1 cellular context compared by ENCODE assay signal in the genomic region with DNA sequence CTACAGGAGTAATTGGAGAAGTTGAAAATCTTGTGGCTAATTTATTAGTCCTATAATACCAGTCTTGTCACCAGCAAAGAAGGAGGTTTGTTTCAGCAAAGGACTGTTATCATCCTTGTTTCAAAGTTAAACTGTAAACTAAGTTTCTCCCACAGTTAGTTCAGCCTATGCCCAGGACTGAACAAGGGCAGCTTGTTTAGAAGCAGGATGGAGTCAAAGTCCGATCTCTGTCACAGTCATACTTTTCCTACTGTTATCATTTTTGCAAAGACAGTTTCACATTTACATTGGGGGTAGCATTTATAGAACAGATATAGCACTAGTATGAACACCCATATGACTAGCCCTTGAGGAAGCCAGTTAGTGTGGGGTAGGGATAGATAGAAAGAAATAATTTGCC.
TF ChIP-seq lines count a peak whose summit lies in the region.

No MANE protein-coding gene starts in this region.

TF ChIP-seq in HepG2, 621 proteins besides CTCF, POLR2A, EP300 and RAD21 (continued from another document and continues in another):
- TF ChIP-seq, protein P1, sequence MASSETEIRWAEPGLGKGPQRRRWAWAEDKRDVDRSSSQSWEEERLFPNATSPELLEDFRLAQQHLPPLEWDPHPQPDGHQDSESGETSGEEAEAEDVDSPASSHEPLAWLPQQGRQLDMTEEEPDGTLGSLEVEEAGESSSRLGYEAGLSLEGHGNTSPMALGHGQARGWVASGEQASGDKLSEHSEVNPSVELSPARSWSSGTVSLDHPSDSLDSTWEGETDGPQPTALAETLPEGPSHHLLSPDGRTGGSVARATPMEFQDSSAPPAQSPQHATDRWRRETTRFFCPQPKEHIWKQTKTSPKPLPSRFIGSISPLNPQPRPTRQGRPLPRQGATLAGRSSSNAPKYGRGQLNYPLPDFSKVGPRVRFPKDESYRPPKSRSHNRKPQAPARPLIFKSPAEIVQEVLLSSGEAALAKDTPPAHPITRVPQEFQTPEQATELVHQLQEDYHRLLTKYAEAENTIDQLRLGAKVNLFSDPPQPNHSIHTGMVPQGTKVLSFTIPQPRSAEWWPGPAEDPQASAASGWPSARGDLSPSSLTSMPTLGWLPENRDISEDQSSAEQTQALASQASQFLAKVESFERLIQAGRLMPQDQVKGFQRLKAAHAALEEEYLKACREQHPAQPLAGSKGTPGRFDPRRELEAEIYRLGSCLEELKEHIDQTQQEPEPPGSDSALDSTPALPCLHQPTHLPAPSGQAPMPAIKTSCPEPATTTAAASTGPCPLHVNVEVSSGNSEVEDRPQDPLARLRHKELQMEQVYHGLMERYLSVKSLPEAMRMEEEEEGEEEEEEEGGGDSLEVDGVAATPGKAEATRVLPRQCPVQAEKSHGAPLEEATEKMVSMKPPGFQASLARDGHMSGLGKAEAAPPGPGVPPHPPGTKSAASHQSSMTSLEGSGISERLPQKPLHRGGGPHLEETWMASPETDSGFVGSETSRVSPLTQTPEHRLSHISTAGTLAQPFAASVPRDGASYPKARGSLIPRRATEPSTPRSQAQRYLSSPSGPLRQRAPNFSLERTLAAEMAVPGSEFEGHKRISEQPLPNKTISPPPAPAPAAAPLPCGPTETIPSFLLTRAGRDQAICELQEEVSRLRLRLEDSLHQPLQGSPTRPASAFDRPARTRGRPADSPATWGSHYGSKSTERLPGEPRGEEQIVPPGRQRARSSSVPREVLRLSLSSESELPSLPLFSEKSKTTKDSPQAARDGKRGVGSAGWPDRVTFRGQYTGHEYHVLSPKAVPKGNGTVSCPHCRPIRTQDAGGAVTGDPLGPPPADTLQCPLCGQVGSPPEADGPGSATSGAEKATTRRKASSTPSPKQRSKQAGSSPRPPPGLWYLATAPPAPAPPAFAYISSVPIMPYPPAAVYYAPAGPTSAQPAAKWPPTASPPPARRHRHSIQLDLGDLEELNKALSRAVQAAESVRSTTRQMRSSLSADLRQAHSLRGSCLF (CRISPR knock-in tag; IDR thresholded peaks at IDR 0.05; ENCODE audit: borderline replicate concordance): no peak
- peak; percentile 41; the same call in 1 of the 2 replicates for TF ChIP-seq SOX5 (CRISPR knock-in tag; IDR thresholded peaks at IDR 0.05; ENCODE audit: borderline replicate concordance)
- no peak for TF ChIP-seq FOXA1 (IDR thresholded peaks at IDR 0.05)
- TF ChIP-seq FOXA1 (CRISPR knock-in tag; IDR thresholded peaks at IDR 0.05): peak; percentile 46
- no peak for TF ChIP-seq JUN (CRISPR knock-in tag; IDR thresholded peaks at IDR 0.05)
- TF ChIP-seq NAIF1 (CRISPR knock-in tag; IDR thresholded peaks at IDR 0.05; ENCODE audit: borderline replicate concordance): no peak
- TF ChIP-seq MXD4 (CRISPR knock-in tag; IDR thresholded peaks at IDR 0.05): no peak
- 0 out of 2 replicates have a peak, but pooled peaks have one; percentile 10 for TF ChIP-seq NCOA2 (CRISPR knock-in tag; IDR thresholded peaks at IDR 0.05)
- no peak for TF ChIP-seq ZNF652 (CRISPR knock-in tag; IDR thresholded peaks at IDR 0.05; ENCODE audit: borderline replicate concordance, low read depth)
- TF ChIP-seq, protein P2, sequence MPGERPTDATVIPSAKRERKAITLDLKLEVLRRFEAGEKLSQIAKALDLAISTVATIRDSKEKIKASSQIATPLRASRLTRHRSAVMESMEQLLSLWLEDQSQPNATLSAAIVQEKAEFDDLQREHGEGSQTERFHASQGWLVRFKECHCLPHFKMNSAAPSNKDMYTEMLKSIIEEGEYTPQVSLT (CRISPR knock-in tag; IDR thresholded peaks at IDR 0.05; ENCODE audit: borderline replicate concordance, low read depth): no peak
- TF ChIP-seq NFKB2 (CRISPR knock-in tag; IDR thresholded peaks at IDR 0.05; ENCODE audit: borderline replicate concordance): no peak
- TF ChIP-seq ZNF432 (CRISPR knock-in tag; IDR thresholded peaks at IDR 0.05; ENCODE audit: borderline replicate concordance): no peak
- TF ChIP-seq, protein P3, sequence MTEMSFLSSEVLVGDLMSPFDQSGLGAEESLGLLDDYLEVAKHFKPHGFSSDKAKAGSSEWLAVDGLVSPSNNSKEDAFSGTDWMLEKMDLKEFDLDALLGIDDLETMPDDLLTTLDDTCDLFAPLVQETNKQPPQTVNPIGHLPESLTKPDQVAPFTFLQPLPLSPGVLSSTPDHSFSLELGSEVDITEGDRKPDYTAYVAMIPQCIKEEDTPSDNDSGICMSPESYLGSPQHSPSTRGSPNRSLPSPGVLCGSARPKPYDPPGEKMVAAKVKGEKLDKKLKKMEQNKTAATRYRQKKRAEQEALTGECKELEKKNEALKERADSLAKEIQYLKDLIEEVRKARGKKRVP (CRISPR knock-in tag; IDR thresholded peaks at IDR 0.05): no peak
- no peak for TF ChIP-seq ZNF30 (CRISPR knock-in tag; IDR thresholded peaks at IDR 0.05)
- no peak for TF ChIP-seq NONO (IDR thresholded peaks at IDR 0.05)
- TF ChIP-seq NONO (CRISPR knock-in tag; conservative IDR thresholded peaks at IDR 0.05): no peak
- peak; percentile 65 for TF ChIP-seq HNF4G (IDR thresholded peaks at IDR 0.05; ENCODE audit: borderline replicate concordance, low read depth, low read length)
- TF ChIP-seq HNF4G (CRISPR knock-in tag; IDR thresholded peaks at IDR 0.05; ENCODE audit: borderline replicate concordance, low read depth): no peak; the same call in 1 of the 2 replicates
- TF ChIP-seq, protein P4, sequence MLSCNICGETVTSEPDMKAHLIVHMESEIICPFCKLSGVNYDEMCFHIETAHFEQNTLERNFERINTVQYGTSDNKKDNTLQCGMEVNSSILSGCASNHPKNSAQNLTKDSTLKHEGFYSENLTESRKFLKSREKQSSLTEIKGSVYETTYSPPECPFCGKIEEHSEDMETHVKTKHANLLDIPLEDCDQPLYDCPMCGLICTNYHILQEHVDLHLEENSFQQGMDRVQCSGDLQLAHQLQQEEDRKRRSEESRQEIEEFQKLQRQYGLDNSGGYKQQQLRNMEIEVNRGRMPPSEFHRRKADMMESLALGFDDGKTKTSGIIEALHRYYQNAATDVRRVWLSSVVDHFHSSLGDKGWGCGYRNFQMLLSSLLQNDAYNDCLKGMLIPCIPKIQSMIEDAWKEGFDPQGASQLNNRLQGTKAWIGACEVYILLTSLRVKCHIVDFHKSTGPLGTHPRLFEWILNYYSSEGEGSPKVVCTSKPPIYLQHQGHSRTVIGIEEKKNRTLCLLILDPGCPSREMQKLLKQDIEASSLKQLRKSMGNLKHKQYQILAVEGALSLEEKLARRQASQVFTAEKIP (CRISPR knock-in tag; IDR thresholded peaks at IDR 0.05; ENCODE audit: borderline replicate concordance): no peak
- no peak for TF ChIP-seq ZNF235 (CRISPR knock-in tag; IDR thresholded peaks at IDR 0.05; ENCODE audit: borderline replicate concordance)
- TF ChIP-seq HNF4A (CRISPR knock-in tag; IDR thresholded peaks at IDR 0.05): peak; percentile 81
- TF ChIP-seq ZNF562 (CRISPR knock-in tag; IDR thresholded peaks at IDR 0.05; ENCODE audit: borderline replicate concordance): no peak
- 0 out of 2 replicates have a peak, but pooled peaks have one; percentile 15 for TF ChIP-seq FOSL2 (CRISPR knock-in tag; IDR thresholded peaks at IDR 0.05)
- no peak for TF ChIP-seq TMF1 (CRISPR knock-in tag; IDR thresholded peaks at IDR 0.05; ENCODE audit: low read depth)
- TF ChIP-seq, protein P5, sequence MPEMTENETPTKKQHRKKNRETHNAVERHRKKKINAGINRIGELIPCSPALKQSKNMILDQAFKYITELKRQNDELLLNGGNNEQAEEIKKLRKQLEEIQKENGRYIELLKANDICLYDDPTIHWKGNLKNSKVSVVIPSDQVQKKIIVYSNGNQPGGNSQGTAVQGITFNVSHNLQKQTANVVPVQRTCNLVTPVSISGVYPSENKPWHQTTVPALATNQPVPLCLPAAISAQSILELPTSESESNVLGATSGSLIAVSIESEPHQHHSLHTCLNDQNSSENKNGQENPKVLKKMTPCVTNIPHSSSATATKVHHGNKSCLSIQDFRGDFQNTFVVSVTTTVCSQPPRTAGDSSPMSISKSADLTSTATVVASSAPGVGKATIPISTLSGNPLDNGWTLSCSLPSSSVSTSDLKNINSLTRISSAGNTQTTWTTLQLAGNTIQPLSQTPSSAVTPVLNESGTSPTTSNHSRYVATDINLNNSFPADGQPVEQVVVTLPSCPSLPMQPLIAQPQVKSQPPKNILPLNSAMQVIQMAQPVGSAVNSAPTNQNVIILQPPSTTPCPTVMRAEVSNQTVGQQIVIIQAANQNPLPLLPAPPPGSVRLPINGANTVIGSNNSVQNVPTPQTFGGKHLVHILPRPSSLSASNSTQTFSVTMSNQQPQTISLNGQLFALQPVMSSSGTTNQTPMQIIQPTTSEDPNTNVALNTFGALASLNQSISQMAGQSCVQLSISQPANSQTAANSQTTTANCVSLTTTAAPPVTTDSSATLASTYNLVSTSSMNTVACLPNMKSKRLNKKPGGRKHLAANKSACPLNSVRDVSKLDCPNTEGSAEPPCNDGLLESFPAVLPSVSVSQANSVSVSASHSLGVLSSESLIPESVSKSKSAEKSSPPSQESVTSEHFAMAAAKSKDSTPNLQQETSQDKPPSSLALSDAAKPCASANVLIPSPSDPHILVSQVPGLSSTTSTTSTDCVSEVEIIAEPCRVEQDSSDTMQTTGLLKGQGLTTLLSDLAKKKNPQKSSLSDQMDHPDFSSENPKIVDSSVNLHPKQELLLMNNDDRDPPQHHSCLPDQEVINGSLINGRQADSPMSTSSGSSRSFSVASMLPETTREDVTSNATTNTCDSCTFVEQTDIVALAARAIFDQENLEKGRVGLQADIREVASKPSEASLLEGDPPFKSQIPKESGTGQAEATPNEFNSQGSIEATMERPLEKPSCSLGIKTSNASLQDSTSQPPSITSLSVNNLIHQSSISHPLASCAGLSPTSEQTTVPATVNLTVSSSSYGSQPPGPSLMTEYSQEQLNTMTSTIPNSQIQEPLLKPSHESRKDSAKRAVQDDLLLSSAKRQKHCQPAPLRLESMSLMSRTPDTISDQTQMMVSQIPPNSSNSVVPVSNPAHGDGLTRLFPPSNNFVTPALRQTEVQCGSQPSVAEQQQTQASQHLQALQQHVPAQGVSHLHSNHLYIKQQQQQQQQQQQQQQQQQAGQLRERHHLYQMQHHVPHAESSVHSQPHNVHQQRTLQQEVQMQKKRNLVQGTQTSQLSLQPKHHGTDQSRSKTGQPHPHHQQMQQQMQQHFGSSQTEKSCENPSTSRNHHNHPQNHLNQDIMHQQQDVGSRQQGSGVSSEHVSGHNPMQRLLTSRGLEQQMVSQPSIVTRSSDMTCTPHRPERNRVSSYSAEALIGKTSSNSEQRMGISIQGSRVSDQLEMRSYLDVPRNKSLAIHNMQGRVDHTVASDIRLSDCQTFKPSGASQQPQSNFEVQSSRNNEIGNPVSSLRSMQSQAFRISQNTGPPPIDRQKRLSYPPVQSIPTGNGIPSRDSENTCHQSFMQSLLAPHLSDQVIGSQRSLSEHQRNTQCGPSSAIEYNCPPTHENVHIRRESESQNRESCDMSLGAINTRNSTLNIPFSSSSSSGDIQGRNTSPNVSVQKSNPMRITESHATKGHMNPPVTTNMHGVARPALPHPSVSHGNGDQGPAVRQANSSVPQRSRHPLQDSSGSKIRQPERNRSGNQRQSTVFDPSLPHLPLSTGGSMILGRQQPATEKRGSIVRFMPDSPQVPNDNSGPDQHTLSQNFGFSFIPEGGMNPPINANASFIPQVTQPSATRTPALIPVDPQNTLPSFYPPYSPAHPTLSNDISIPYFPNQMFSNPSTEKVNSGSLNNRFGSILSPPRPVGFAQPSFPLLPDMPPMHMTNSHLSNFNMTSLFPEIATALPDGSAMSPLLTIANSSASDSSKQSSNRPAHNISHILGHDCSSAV (CRISPR knock-in tag; IDR thresholded peaks at IDR 0.05; ENCODE audit: borderline replicate concordance): no peak
- no peak for TF ChIP-seq KDM5A (IDR thresholded peaks at IDR 0.05; ENCODE audit: borderline replicate concordance, low read length)
- no peak for TF ChIP-seq ZNF282 (IDR thresholded peaks at IDR 0.05; ENCODE audit: partially characterized antibody)
- TF ChIP-seq ZNF205 (CRISPR knock-in tag; IDR thresholded peaks at IDR 0.05): no peak
- no peak for TF ChIP-seq XRCC5 (optimal IDR thresholded peaks at IDR 0.05; ENCODE audit: low read length)
- no peak for TF ChIP-seq ZNF7 (CRISPR knock-in tag; IDR thresholded peaks at IDR 0.05)
- TF ChIP-seq, protein P6, sequence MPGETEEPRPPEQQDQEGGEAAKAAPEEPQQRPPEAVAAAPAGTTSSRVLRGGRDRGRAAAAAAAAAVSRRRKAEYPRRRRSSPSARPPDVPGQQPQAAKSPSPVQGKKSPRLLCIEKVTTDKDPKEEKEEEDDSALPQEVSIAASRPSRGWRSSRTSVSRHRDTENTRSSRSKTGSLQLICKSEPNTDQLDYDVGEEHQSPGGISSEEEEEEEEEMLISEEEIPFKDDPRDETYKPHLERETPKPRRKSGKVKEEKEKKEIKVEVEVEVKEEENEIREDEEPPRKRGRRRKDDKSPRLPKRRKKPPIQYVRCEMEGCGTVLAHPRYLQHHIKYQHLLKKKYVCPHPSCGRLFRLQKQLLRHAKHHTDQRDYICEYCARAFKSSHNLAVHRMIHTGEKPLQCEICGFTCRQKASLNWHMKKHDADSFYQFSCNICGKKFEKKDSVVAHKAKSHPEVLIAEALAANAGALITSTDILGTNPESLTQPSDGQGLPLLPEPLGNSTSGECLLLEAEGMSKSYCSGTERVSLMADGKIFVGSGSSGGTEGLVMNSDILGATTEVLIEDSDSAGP (CRISPR knock-in tag; IDR thresholded peaks at IDR 0.05; ENCODE audit: borderline replicate concordance): no peak
- TF ChIP-seq, protein P7, sequence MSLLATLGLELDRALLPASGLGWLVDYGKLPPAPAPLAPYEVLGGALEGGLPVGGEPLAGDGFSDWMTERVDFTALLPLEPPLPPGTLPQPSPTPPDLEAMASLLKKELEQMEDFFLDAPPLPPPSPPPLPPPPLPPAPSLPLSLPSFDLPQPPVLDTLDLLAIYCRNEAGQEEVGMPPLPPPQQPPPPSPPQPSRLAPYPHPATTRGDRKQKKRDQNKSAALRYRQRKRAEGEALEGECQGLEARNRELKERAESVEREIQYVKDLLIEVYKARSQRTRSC (CRISPR knock-in tag; IDR thresholded peaks at IDR 0.05; ENCODE audit: low read depth): no peak
- TF ChIP-seq ZNF296 (CRISPR knock-in tag; conservative IDR thresholded peaks at IDR 0.05): no peak
- TF ChIP-seq, protein P8, sequence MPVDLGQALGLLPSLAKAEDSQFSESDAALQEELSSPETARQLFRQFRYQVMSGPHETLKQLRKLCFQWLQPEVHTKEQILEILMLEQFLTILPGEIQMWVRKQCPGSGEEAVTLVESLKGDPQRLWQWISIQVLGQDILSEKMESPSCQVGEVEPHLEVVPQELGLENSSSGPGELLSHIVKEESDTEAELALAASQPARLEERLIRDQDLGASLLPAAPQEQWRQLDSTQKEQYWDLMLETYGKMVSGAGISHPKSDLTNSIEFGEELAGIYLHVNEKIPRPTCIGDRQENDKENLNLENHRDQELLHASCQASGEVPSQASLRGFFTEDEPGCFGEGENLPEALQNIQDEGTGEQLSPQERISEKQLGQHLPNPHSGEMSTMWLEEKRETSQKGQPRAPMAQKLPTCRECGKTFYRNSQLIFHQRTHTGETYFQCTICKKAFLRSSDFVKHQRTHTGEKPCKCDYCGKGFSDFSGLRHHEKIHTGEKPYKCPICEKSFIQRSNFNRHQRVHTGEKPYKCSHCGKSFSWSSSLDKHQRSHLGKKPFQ (CRISPR knock-in tag; IDR thresholded peaks at IDR 0.05; ENCODE audit: insufficient replicate concordance): no peak
- 0 out of 2 replicates have a peak, but pooled peaks have one; percentile 27 for TF ChIP-seq RCOR2 (CRISPR knock-in tag; IDR thresholded peaks at IDR 0.05)
- TF ChIP-seq SALL1 (CRISPR knock-in tag; IDR thresholded peaks at IDR 0.05): peak; percentile 56; the same call in 1 of the 2 replicates
- TF ChIP-seq GATAD2A (CRISPR knock-in tag; IDR thresholded peaks at IDR 0.05): peak; percentile 48; the same call in 1 of the 2 replicates
- peak; percentile 26; the same call in 1 of the 2 replicates for TF ChIP-seq SAP130 (CRISPR knock-in tag; IDR thresholded peaks at IDR 0.05; ENCODE audit: low read depth)
- 0 out of 2 replicates have a peak, but pooled peaks have one; percentile 35 for TF ChIP-seq KDM6A (CRISPR knock-in tag; IDR thresholded peaks at IDR 0.05; ENCODE audit: low read depth)
- TF ChIP-seq NR2C2 (CRISPR knock-in tag; IDR thresholded peaks at IDR 0.05; ENCODE audit: borderline replicate concordance): no peak
- TF ChIP-seq HCFC1 (IDR thresholded peaks at IDR 0.05; ENCODE audit: low read depth, low read length): no peak
